ENCODE assay signal across 29 cellular contexts in the genomic region with DNA sequence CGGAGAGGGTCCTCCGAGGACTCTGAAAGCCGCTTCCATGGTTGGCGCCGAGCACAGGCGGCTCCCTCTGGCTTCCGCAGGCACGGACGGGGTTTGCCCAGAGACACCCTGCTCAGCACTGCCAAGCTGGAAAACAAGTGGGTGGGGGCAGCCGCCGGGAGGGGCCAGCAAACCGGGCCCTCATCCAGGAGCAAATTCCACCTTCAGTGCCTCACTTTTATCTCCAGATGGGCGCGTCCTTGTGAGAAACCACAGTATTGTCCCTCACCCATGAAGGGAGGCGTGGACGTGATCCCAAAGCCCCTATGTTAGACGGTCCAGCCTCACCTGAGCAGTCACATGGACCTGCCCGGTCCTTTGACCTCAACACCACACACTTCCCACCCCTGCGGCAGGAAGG.
"Had no signal": no experiment of that assay in that cellular context is flagged by ENCODE, and none has a peak within 500 bp of the region (broad histone marks: within the 10 kb centered on the region; RNA-seq: fewer than 3 reads in every experiment).

No MANE protein-coding gene starts in this region.

- H3K9me3 ChIP-seq: esophagus muscularis mucosa, heart right ventricle, left ventricle myocardium inferior, right atrium auricular region, spleen, testis, transverse colon, uterus had no signal

- H3K4me1 ChIP-seq: esophagus muscularis mucosa, heart right ventricle, left ventricle myocardium inferior, right atrium auricular region, spleen, testis, transverse colon, uterus had no signal

- ATAC-seq: heart right ventricle; naive thymus-derived CD4-positive, alpha-beta T cell; stimulated activated naive CD8-positive, alpha-beta T cell treated with anti-CD3 and anti-CD28 coated beads, Interleukin-15, Interleukin-2, amounts not matched to agents 100 U/mL and 50 U/mL, for 24 hours; T-helper 17 cell; WTC11 had no signal

- H3K27me3 ChIP-seq: brain microvascular endothelial cell, esophagus muscularis mucosa, heart right ventricle, right atrium auricular region, spleen, testis, transverse colon, uterus had no signal

- H3K4me3 ChIP-seq: esophagus muscularis mucosa, heart right ventricle, left ventricle myocardium inferior, lung, right atrium auricular region, spleen, testis, transverse colon, uterus had no signal

- H3K27ac ChIP-seq: brain microvascular endothelial cell, esophagus muscularis mucosa, heart right ventricle, left ventricle myocardium inferior, right atrium auricular region, spleen, testis, transverse colon, uterus had no signal

- H3K27me3 Mint-ChIP-seq: activated CD4-positive, alpha-beta memory T cell treated with anti-CD3 and anti-CD28 coated beads, Interleukin-2, amount 10 ng/mL, durations not matched to agents 7 days and 5 days; activated CD4-positive, alpha-beta T cell treated with anti-CD3 and anti-CD28 coated beads, Interleukin-2, amount 10 ng/mL, durations not matched to agents 7 days and 5 days; activated T-cell treated with anti-CD3 and anti-CD28 coated beads, Interleukin-2, amount 50 U/mL, for 24 hours; T-helper 17 cell had no signal

- DNase-seq: activated CD4-positive, alpha-beta memory T cell treated with anti-CD3 and anti-CD28 coated beads, Interleukin-2, amount 10 ng/mL, durations not matched to agents 7 days and 5 days; activated CD4-positive, alpha-beta T cell treated with anti-CD3 and anti-CD28 coated beads for 1 hour; activated CD4-positive, alpha-beta T cell treated with anti-CD3 and anti-CD28 coated beads, Interleukin-2, amount 10 ng/mL, durations not matched to agents 7 days and 5 days; activated CD8-positive, alpha-beta memory T cell treated with anti-CD3 and anti-CD28 coated beads, Interleukin-2, amount 50 U/mL, for 48 hours; activated gamma-delta T cell treated with Interleukin-2 at 50 U/mL for 16 hours; activated naive CD4-positive, alpha-beta T cell treated with anti-CD3 and anti-CD28 coated beads, Interleukin-2, amount 50 U/mL, for 16 hours; activated T-cell treated with anti-CD3 and anti-CD28 coated beads, Interleukin-2, amount 50 U/mL, for 24 hours; amniotic stem cell; brain microvascular endothelial cell; cortex of kidney; endodermal cell; foreskin melanocyte; heart right ventricle; left ventricle myocardium inferior; naive thymus-derived CD4-positive, alpha-beta T cell; spleen; stimulated activated CD4-positive, alpha-beta T cell treated with anti-CD3 and anti-CD28 coated beads, Interleukin-4, amount 100 ng/mL, for 1 hour; stimulated activated naive CD8-positive, alpha-beta T cell treated with anti-CD3 and anti-CD28 coated beads, Interleukin-15, Interleukin-2, amounts not matched to agents 100 U/mL and 50 U/mL, for 24 hours; T-helper 17 cell; T1000; testis; transverse colon; uterus had no signal

- H3K27ac Mint-ChIP-seq: activated CD4-positive, alpha-beta memory T cell treated with anti-CD3 and anti-CD28 coated beads, Interleukin-2, amount 10 ng/mL, durations not matched to agents 7 days and 5 days; activated CD4-positive, alpha-beta T cell treated with anti-CD3 and anti-CD28 coated beads, Interleukin-2, amount 10 ng/mL, durations not matched to agents 7 days and 5 days; activated T-cell treated with anti-CD3 and anti-CD28 coated beads, Interleukin-2, amount 50 U/mL, for 24 hours; endodermal cell; naive thymus-derived CD4-positive, alpha-beta T cell; T-helper 17 cell; WTC11 had no signal

- FAIRE-seq: astrocyte had no signal

- H3K9me3 Mint-ChIP-seq: activated CD4-positive, alpha-beta memory T cell treated with anti-CD3 and anti-CD28 coated beads, Interleukin-2, amount 10 ng/mL, durations not matched to agents 7 days and 5 days; activated CD4-positive, alpha-beta T cell treated with anti-CD3 and anti-CD28 coated beads, Interleukin-2, amount 10 ng/mL, durations not matched to agents 7 days and 5 days; activated T-cell treated with anti-CD3 and anti-CD28 coated beads, Interleukin-2, amount 50 U/mL, for 24 hours; endodermal cell; naive thymus-derived CD4-positive, alpha-beta T cell; neural crest cell had no signal

- H3K36me3 Mint-ChIP-seq: WTC11 had no signal

- H3K4me1 Mint-ChIP-seq: activated CD4-positive, alpha-beta memory T cell treated with anti-CD3 and anti-CD28 coated beads, Interleukin-2, amount 10 ng/mL, durations not matched to agents 7 days and 5 days; endodermal cell; neural crest cell; WTC11 had no signal

- H3K36me3 ChIP-seq: brain microvascular endothelial cell, heart right ventricle, left ventricle myocardium inferior, right atrium auricular region, transverse colon, uterus had no signal

- H3K4me3 Mint-ChIP-seq: activated CD4-positive, alpha-beta memory T cell treated with anti-CD3 and anti-CD28 coated beads, Interleukin-2, amount 10 ng/mL, durations not matched to agents 7 days and 5 days; activated CD4-positive, alpha-beta T cell treated with anti-CD3 and anti-CD28 coated beads, Interleukin-2, amount 10 ng/mL, durations not matched to agents 7 days and 5 days; activated T-cell treated with anti-CD3 and anti-CD28 coated beads, Interleukin-2, amount 50 U/mL, for 24 hours; endodermal cell; naive thymus-derived CD4-positive, alpha-beta T cell; neural crest cell; T-helper 17 cell; WTC11 had no signal
